ENCODE assay signal across 17 cellular contexts in genomic region chr11:124538019-124538418, GRCh38. TPM values are rescaled to one million over a fixed set of nuclear protein-coding genes. Genes with fewer than 3 reads are reported as not detected.
DNase-seq lines count a peak whose midpoint lies in the region; ATAC-seq, FAIRE-seq and TF ChIP-seq lines count a peak whose summit lies in the region.
"Had no signal": no experiment of that assay in that cellular context is flagged by ENCODE, and none has a peak within 500 bp of the region (broad histone marks: within the 10 kb centered on the region; RNA-seq: fewer than 3 reads in every experiment).

No MANE protein-coding gene starts in this region.

- peak overlapping the region; percentile 33; the same call in 1 of the 3 replicates for H3K4me2 ChIP-seq in A549
- H3K4me2 ChIP-seq: neural progenitor cell had no signal

- no peak for TF ChIP-seq EP300 in A549 (IDR thresholded peaks at IDR 0.05)

- TF ChIP-seq POLR2A in A549 (IDR thresholded peaks at IDR 0.05; ENCODE audit: low read length), result no peak

- ATAC-seq in A549 (peak; percentile 19 to 64; a peak in 4 of 6 replicates), left lung (peak; percentile 76), left colon (no peak), HG03439 (IDR thresholded peaks at IDR 0.05; ENCODE audit: unreplicated experiment) (no peak)
- ATAC-seq: activated naive CD4-positive, alpha-beta T cell treated with anti-CD3 and anti-CD28 coated beads, Interleukin-2, amount 50 U/mL, for 72 hours; SK-N-SH treated with all-trans-retinoic acid at 6 μM for 48 hours had no signal

- no peak for TF ChIP-seq CTCF in A549 (IDR thresholded peaks at IDR 0.05)
- TF ChIP-seq CTCF in LNCaP clone FGC (IDR thresholded peaks at IDR 0.05; ENCODE audit: control insufficient read depth, extremely low read depth, insufficient read depth), result no peak
- no peak for TF ChIP-seq CTCF in epithelial cell of proximal tubule (conservative IDR thresholded peaks at IDR 0.05; ENCODE audit: low read depth, low read length)
- TF ChIP-seq CTCF in left lung (IDR thresholded peaks at IDR 0.05), result no peak

- intact Hi-C loops in left lung (cut with DNase I) (no loop called here), left colon (cut with DNase I, micrococcal nuclease) (no loop called here)

- H3K9me3 ChIP-seq in A549 (no peaks in the 10 kb centered on the region), left lung (no peaks in the 10 kb centered on the region)

- CTCF ChIA-PET in A549 (lab: Yijun Ruan, JAX), result no interaction called here

- TF ChIP-seq RAD21 in A549 (conservative IDR thresholded peaks at IDR 0.05 in 1 of 2, IDR thresholded peaks at IDR 0.05 in 1 of 2), result no peak

- H3K4me1 ChIP-seq in A549 (no peaks in the 10 kb centered on the region), left lung (no peaks in the 10 kb centered on the region)
- H3K4me1 ChIP-seq: neural progenitor cell had no signal

- WGBS in A549 (ENCODE audit: missing lambda C conversion rate), result 0% methylated on average over 1 of the region's 1 CpG

- POLR2A ChIA-PET in A549 (lab: Yijun Ruan, JAX), result no interaction called here

- H3K27ac ChIP-seq in A549 (no peak overlapping the region), left lung (no peak overlapping the region)
- H3K27ac ChIP-seq: neural progenitor cell had no signal

- DNase-seq in A549 (ENCODE audit: low read depth in 1 of 2, low spot score in 1 of 2) (peak in 1 of 2 experiments; percentile 26), LNCaP clone FGC (ENCODE audit: low read depth) (peak; percentile 76), epithelial cell of proximal tubule (ENCODE audit: low read depth) (peak; percentile 44), left lung (no peak), hepatic stellate cell (ENCODE audit: low spot score) (no peak), RKO (ENCODE audit: low spot score) (no peak), left colon (no peak)
- DNase-seq: ACHN; activated CD8-positive, alpha-beta memory T cell treated with anti-CD3 and anti-CD28 coated beads, Interleukin-2, amount 50 U/mL, for 4 hours; Karpas-422; kidney had no signal

- H3K27me3 ChIP-seq in left lung, result no peaks in the 10 kb centered on the region
- H3K27me3 ChIP-seq: neural progenitor cell had no signal

- H3K4me3 ChIP-seq in A549 (no peak overlapping the region), LNCaP clone FGC (ENCODE audit: low read depth, low read length) (no peak overlapping the region), epithelial cell of proximal tubule (ENCODE audit: low read depth, low read length) (no peak overlapping the region), left lung (no peak overlapping the region)
- H3K4me3 ChIP-seq: neural progenitor cell had no signal

- H3K36me3 ChIP-seq in left lung, result no peaks in the 10 kb centered on the region
- H3K36me3 ChIP-seq: neural progenitor cell had no signal

- no peak for FAIRE-seq in A549 (lab: Jason Lieb, UNC)
- FAIRE-seq: frontal cortex, kidney had no signal

TF ChIP-seq in A549, 52 proteins besides CTCF, POLR2A, EP300 and RAD21:
- TF ChIP-seq HOXB5 (CRISPR knock-in tag; IDR thresholded peaks at IDR 0.05), result no peak
- no peak for TF ChIP-seq JUNB (IDR thresholded peaks at IDR 0.05)
- TF ChIP-seq EHF (CRISPR knock-in tag; IDR thresholded peaks at IDR 0.05), result no peak
- TF ChIP-seq ESRRA (IDR thresholded peaks at IDR 0.05; ENCODE audit: borderline replicate concordance, low read length), result no peak
- no peak for TF ChIP-seq ELK1 (IDR thresholded peaks at IDR 0.05; ENCODE audit: low read depth, low read length)
- no peak for TF ChIP-seq ATOH8 (CRISPR knock-in tag; IDR thresholded peaks at IDR 0.05; ENCODE audit: low read depth)

RNA-seq across cellular contexts. Expression of gene OR8B12, which starts 5.4 kb away (rescaled TPM):
- not detected in 2 replicates for polyA plus RNA-seq in A549 (2011; rRNA removed)
- not detected in 2 replicates for polyA plus RNA-seq in A549 (2012; cell fraction: cytosol; rRNA removed)
- not detected in 2 replicates for polyA plus RNA-seq in A549 (2012; cell fraction: nucleus; rRNA removed)
- not detected in 3 replicates for polyA plus RNA-seq in A549 (2017; fragmentation: RNase III; extraction: RNeasy Plus Mini Kit Qiagen cat#74134 plus additional on column Dnase treatment)
- not detected in 2 replicates for polyA minus RNA-seq in A549 (2011; rRNA and poly(A)+ RNA removed)
- not detected in 2 replicates for total RNA-seq in epithelial cell of proximal tubule
- not detected for total RNA-seq in left lung
- not detected for total RNA-seq in left colon
- total RNA-seq: activated naive CD4-positive, alpha-beta T cell treated with anti-CD3 and anti-CD28 coated beads, Interleukin-2, amount 50 U/mL, for 72 hours; frontal cortex; kidney; ureter had no signal

RNA-seq across cellular contexts. Expression of gene OR8A1, which starts 31.8 kb away (rescaled TPM):
- polyA plus RNA-seq in A549 (2011; rRNA removed) (not detected in 2 replicates), A549 (2017; fragmentation: RNase III; extraction: RNeasy Plus Mini Kit Qiagen cat#74134 plus additional on column Dnase treatment) (not detected in 3 replicates)
- polyA plus RNA-seq in A549 (2012; cell fraction: cytosol; rRNA removed), result not detected in 2 replicates
- not detected in 2 replicates for polyA plus RNA-seq in A549 (2012; cell fraction: nucleus; rRNA removed)
- polyA minus RNA-seq in A549 (2011; rRNA and poly(A)+ RNA removed), result not detected in 2 replicates
- total RNA-seq in epithelial cell of proximal tubule (not detected in 2 replicates), left lung (not detected), left colon (not detected)
- total RNA-seq: activated naive CD4-positive, alpha-beta T cell treated with anti-CD3 and anti-CD28 coated beads, Interleukin-2, amount 50 U/mL, for 72 hours; frontal cortex; kidney; ureter had no signal

Comparison
In these comparisons a context has a peak if more than half of its experiments do, and no peak if none do; other contexts are left out.
1. ATAC-seq: peak in A549 (2 of 2) and left lung (single experiment); none in left colon (single experiment) and HG03439 (single experiment).
2. DNase-seq: peak in LNCaP clone FGC (single experiment) and epithelial cell of proximal tubule (single experiment); none in left lung (0 of 2), hepatic stellate cell (single experiment), RKO (single experiment) and left colon (0 of 2).